10 cellular contexts compared by ENCODE assay signal in genomic region chr4:141534985-141535384, GRCh38.
"Had no signal": no experiment of that assay in that cellular context is flagged by ENCODE, and none has a peak within 500 bp of the region (broad histone marks: within the 10 kb centered on the region; RNA-seq: fewer than 3 reads in every experiment).

No MANE protein-coding gene starts in this region.

- H3K27ac Mint-ChIP-seq: HFFc6, IgD-negative memory B cell had no signal

- H3K4me1 ChIP-seq: HAP-1 had no signal

- H3K27me3 Mint-ChIP-seq: IgD-negative memory B cell had no signal

- H3K9ac ChIP-seq: GM23248, KMS-11 had no signal

- H3K4me1 Mint-ChIP-seq: IgD-negative memory B cell had no signal

- H3K9me3 ChIP-seq: HAP-1 had no signal

- DNase-seq: GM23248, GOT3, H7, HFFc6, Karpas-422, KBM-7 had no signal

- H3K4me2 ChIP-seq: KMS-11 had no signal

- ATAC-seq: HCT116 had no signal

- H2AFZ ChIP-seq: GM23248 had no signal

- H3K27ac ChIP-seq: GM23248, KMS-11 had no signal

- H3K4me3 Mint-ChIP-seq: HFFc6, IgD-negative memory B cell had no signal

- H3K36me3 ChIP-seq: HAP-1 had no signal

- H3K4me3 ChIP-seq: GM23248, HAP-1 had no signal
